ENCODE assay signal across 2 cellular contexts in genomic region chr9:112752334-112753110, GRCh38.
TF ChIP-seq lines count a peak whose summit lies in the region.

No MANE protein-coding gene starts in this region.

TF ChIP-seq in GM23338, 12 proteins besides CTCF, POLR2A, EP300 and RAD21:
- TF ChIP-seq REST (IDR thresholded peaks at IDR 0.05; ENCODE audit: unreplicated experiment) (no peak), ZNF114 (CRISPR knock-in tag; IDR thresholded peaks at IDR 0.05) (no peak), ZNF331 (CRISPR knock-in tag; IDR thresholded peaks at IDR 0.05; ENCODE audit: low read depth) (no peak), CREB1 (CRISPR knock-in tag; IDR thresholded peaks at IDR 0.05; ENCODE audit: low read depth) (no peak), STAT1 (IDR thresholded peaks at IDR 0.05; ENCODE audit: unreplicated experiment) (no peak), EZH2phosphoT487 (IDR thresholded peaks at IDR 0.05; ENCODE audit: unreplicated experiment) (no peak), POLR2AphosphoS5 (IDR thresholded peaks at IDR 0.05; ENCODE audit: low read depth) (no peak), ETS1 (IDR thresholded peaks at IDR 0.05) (no peak), NANOG (IDR thresholded peaks at IDR 0.05; ENCODE audit: borderline replicate concordance) (no peak), EZH2 (IDR thresholded peaks at IDR 0.05; ENCODE audit: low read depth, unreplicated experiment) (no peak), JUNB (IDR thresholded peaks at IDR 0.05; ENCODE audit: unreplicated experiment) (no peak)
- TF ChIP-seq, protein P1, sequence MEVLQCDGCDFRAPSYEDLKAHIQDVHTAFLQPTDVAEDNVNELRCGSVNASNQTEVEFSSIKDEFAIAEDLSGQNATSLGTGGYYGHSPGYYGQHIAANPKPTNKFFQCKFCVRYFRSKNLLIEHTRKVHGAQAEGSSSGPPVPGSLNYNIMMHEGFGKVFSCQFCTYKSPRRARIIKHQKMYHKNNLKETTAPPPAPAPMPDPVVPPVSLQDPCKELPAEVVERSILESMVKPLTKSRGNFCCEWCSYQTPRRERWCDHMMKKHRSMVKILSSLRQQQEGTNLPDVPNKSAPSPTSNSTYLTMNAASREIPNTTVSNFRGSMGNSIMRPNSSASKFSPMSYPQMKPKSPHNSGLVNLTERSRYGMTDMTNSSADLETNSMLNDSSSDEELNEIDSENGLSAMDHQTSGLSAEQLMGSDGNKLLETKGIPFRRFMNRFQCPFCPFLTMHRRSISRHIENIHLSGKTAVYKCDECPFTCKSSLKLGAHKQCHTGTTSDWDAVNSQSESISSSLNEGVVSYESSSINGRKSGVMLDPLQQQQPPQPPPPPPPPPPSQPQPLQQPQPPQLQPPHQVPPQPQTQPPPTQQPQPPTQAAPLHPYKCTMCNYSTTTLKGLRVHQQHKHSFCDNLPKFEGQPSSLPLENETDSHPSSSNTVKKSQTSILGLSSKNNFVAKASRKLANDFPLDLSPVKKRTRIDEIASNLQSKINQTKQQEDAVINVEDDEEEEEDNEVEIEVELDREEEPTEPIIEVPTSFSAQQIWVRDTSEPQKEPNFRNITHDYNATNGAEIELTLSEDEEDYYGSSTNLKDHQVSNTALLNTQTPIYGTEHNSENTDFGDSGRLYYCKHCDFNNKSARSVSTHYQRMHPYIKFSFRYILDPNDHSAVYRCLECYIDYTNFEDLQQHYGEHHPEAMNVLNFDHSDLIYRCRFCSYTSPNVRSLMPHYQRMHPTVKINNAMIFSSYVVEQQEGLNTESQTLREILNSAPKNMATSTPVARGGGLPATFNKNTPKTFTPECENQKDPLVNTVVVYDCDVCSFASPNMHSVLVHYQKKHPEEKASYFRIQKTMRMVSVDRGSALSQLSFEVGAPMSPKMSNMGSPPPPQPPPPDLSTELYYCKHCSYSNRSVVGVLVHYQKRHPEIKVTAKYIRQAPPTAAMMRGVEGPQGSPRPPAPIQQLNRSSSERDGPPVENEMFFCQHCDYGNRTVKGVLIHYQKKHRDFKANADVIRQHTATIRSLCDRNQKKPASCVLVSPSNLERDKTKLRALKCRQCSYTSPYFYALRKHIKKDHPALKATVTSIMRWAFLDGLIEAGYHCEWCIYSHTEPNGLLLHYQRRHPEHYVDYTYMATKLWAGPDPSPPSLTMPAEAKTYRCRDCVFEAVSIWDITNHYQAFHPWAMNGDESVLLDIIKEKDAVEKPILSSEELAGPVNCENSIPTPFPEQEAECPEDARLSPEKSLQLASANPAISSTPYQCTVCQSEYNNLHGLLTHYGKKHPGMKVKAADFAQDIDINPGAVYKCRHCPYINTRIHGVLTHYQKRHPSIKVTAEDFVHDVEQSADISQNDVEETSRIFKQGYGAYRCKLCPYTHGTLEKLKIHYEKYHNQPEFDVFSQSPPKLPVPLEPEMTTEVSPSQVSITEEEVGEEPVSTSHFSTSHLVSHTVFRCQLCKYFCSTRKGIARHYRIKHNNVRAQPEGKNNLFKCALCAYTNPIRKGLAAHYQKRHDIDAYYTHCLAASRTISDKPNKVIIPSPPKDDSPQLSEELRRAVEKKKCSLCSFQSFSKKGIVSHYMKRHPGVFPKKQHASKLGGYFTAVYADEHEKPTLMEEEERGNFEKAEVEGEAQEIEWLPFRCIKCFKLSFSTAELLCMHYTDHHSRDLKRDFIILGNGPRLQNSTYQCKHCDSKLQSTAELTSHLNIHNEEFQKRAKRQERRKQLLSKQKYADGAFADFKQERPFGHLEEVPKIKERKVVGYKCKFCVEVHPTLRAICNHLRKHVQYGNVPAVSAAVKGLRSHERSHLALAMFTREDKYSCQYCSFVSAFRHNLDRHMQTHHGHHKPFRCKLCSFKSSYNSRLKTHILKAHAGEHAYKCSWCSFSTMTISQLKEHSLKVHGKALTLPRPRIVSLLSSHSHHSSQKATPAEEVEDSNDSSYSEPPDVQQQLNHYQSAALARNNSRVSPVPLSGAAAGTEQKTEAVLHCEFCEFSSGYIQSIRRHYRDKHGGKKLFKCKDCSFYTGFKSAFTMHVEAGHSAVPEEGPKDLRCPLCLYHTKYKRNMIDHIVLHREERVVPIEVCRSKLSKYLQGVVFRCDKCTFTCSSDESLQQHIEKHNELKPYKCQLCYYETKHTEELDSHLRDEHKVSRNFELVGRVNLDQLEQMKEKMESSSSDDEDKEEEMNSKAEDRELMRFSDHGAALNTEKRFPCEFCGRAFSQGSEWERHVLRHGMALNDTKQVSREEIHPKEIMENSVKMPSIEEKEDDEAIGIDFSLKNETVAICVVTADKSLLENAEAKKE (CRISPR knock-in tag; IDR thresholded peaks at IDR 0.05), result no peak

TF ChIP-seq in endothelial cell of umbilical vein, 7 proteins besides CTCF, POLR2A, EP300 and RAD21:
- TF ChIP-seq MYC (IDR thresholded peaks at IDR 0.05; ENCODE audit: low read depth, low read length), result no peak
- no peak for TF ChIP-seq POLR2AphosphoS5 (IDR thresholded peaks at IDR 0.05; ENCODE audit: insufficient read depth, low read depth, low read length)
- TF ChIP-seq, protein P2, sequence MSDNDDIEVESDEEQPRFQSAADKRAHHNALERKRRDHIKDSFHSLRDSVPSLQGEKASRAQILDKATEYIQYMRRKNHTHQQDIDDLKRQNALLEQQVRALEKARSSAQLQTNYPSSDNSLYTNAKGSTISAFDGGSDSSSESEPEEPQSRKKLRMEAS (IDR thresholded peaks at IDR 0.05; ENCODE audit: insufficient read depth, insufficient read length), result no peak
- no peak for TF ChIP-seq GATA2 (IDR thresholded peaks at IDR 0.05; ENCODE audit: insufficient read depth, insufficient read length, low read depth, low read length)
- no peak for TF ChIP-seq FOS (IDR thresholded peaks at IDR 0.05; ENCODE audit: borderline replicate concordance, insufficient read depth, low read length)
- no peak for TF ChIP-seq EZH2 (IDR thresholded peaks at IDR 0.05; ENCODE audit: borderline replicate concordance, low read depth, low read length, severe bottlenecking)
- no peak for TF ChIP-seq JUN (IDR thresholded peaks at IDR 0.05; ENCODE audit: borderline replicate concordance, insufficient read depth, insufficient read length, low read depth)
